Comparison of ENCODE assay signal across 21 cellular contexts in genomic region chr1:181517181-181517875, GRCh38. TPM values are rescaled to one million over a fixed set of nuclear protein-coding genes. Genes with fewer than 3 reads are reported as not detected.
"Had no signal": no experiment of that assay in that cellular context is flagged by ENCODE, and none has a peak within 500 bp of the region (broad histone marks: within the 10 kb centered on the region; RNA-seq: fewer than 3 reads in every experiment).

No MANE protein-coding gene starts in this region.

- ATAC-seq: K562 had no signal

- H3K4me3 Mint-ChIP-seq: IgD-negative memory B cell had no signal

- H3K36me3 ChIP-seq: SJSA1 had no signal

- H3K9me3 Mint-ChIP-seq: IgD-negative memory B cell had no signal

- H3K36me3 Mint-ChIP-seq: IgD-negative memory B cell had no signal

- H3K4me1 ChIP-seq: SJSA1 had no signal

- H3K4me3 ChIP-seq: K562, SJSA1, SK-N-MC had no signal

- DNase-seq: Kasumi-1, MM.1S, NCI-H1092 treated with DMSO at 0.1 percent for 48 hours, NCI-H1436, NCI-H187, NCI-H2029, NCI-H2081 treated with DMSO at 0.1 percent for 48 hours, NCI-H226, NCI-H524, NCI-H526 treated with DMSO at 0.1 percent for 48 hours, NCI-H774, Right ventricle myocardium superior, RPMI8226, SIG-M5 had no signal

- H3K27me3 Mint-ChIP-seq: IgD-negative memory B cell had no signal

- H3K9me3 ChIP-seq: SJSA1 had no signal

- H3K27ac ChIP-seq: KMS-11, SJSA1, SK-N-MC had no signal

- H3K27me3 ChIP-seq: SJSA1 had no signal

RNA-seq across cellular contexts. Expression of gene CACNA1E, which starts 34.0 kb away (rescaled TPM):
- total RNA-seq: M059J, NCI-H460, SJSA1 had no signal
